1 cellular context compared by ENCODE assay signal in the genomic region with DNA sequence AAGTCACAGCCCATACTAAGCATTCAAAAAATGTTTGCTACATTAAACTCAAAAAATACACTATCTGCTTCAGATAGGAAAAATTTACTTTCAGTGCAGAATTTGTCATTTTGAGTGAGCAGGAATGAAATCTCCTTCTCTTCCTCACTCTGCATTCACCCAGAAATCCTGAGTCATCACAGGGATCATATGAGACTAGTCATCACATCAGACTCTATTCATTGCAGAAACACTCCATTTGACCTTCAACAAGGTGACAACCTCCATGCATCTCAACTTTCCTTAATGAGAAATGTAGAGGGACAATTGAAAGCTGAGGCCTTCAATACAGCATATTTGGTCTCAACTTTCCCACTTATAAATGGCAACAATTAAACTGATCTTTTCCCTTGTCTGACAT.
TF ChIP-seq lines count a peak whose summit lies in the region.

No MANE protein-coding gene starts in this region.

TF ChIP-seq in SK-N-SH, 30 proteins besides CTCF, POLR2A, EP300 and RAD21 (continued from another document):
- TF ChIP-seq, protein P1, sequence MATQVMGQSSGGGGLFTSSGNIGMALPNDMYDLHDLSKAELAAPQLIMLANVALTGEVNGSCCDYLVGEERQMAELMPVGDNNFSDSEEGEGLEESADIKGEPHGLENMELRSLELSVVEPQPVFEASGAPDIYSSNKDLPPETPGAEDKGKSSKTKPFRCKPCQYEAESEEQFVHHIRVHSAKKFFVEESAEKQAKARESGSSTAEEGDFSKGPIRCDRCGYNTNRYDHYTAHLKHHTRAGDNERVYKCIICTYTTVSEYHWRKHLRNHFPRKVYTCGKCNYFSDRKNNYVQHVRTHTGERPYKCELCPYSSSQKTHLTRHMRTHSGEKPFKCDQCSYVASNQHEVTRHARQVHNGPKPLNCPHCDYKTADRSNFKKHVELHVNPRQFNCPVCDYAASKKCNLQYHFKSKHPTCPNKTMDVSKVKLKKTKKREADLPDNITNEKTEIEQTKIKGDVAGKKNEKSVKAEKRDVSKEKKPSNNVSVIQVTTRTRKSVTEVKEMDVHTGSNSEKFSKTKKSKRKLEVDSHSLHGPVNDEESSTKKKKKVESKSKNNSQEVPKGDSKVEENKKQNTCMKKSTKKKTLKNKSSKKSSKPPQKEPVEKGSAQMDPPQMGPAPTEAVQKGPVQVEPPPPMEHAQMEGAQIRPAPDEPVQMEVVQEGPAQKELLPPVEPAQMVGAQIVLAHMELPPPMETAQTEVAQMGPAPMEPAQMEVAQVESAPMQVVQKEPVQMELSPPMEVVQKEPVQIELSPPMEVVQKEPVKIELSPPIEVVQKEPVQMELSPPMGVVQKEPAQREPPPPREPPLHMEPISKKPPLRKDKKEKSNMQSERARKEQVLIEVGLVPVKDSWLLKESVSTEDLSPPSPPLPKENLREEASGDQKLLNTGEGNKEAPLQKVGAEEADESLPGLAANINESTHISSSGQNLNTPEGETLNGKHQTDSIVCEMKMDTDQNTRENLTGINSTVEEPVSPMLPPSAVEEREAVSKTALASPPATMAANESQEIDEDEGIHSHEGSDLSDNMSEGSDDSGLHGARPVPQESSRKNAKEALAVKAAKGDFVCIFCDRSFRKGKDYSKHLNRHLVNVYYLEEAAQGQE (IDR thresholded peaks at IDR 0.05; ENCODE audit: low read depth, low read length), result no peak
- TF ChIP-seq TCF12 (IDR thresholded peaks at IDR 0.05) (peak; percentile 36; the same call in 1 of the 2 replicates), CHD2 (IDR thresholded peaks at IDR 0.05; ENCODE audit: low read length, partially characterized antibody) (no peak), JUND (IDR thresholded peaks at IDR 0.05) (peak; percentile 25; the same call in 1 of the 2 replicates), RCOR1 (IDR thresholded peaks at IDR 0.05; ENCODE audit: low read length) (no peak), NRF1 (IDR thresholded peaks at IDR 0.05; ENCODE audit: low read depth, low read length) (no peak), SMC3 (IDR thresholded peaks at IDR 0.05; ENCODE audit: low read depth, low read length) (no peak), FOSL2 (IDR thresholded peaks at IDR 0.05; ENCODE audit: borderline replicate concordance, low read depth) (peak; percentile 81), NFIC (IDR thresholded peaks at IDR 0.05; ENCODE audit: borderline replicate concordance) (no peak)
- TF ChIP-seq, protein P2, sequence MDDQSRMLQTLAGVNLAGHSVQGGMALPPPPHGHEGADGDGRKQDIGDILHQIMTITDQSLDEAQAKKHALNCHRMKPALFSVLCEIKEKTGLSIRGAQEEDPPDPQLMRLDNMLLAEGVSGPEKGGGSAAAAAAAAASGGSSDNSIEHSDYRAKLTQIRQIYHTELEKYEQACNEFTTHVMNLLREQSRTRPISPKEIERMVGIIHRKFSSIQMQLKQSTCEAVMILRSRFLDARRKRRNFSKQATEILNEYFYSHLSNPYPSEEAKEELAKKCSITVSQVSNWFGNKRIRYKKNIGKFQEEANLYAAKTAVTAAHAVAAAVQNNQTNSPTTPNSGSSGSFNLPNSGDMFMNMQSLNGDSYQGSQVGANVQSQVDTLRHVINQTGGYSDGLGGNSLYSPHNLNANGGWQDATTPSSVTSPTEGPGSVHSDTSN (IDR thresholded peaks at IDR 0.05), result peak; percentile 62
- TF ChIP-seq, protein P3, sequence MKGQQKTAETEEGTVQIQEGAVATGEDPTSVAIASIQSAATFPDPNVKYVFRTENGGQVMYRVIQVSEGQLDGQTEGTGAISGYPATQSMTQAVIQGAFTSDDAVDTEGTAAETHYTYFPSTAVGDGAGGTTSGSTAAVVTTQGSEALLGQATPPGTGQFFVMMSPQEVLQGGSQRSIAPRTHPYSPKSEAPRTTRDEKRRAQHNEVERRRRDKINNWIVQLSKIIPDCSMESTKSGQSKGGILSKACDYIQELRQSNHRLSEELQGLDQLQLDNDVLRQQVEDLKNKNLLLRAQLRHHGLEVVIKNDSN (IDR thresholded peaks at IDR 0.05; ENCODE audit: borderline replicate concordance, low read depth), result no peak
- TF ChIP-seq, protein P4, sequence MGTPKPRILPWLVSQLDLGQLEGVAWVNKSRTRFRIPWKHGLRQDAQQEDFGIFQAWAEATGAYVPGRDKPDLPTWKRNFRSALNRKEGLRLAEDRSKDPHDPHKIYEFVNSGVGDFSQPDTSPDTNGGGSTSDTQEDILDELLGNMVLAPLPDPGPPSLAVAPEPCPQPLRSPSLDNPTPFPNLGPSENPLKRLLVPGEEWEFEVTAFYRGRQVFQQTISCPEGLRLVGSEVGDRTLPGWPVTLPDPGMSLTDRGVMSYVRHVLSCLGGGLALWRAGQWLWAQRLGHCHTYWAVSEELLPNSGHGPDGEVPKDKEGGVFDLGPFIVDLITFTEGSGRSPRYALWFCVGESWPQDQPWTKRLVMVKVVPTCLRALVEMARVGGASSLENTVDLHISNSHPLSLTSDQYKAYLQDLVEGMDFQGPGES (IDR thresholded peaks at IDR 0.05; ENCODE audit: low read depth, low read length), result no peak
